13 cellular contexts compared by ENCODE assay signal in genomic region chr2:157260403-157261198, GRCh38. TPM values are rescaled to one million over a fixed set of nuclear protein-coding genes. Genes with fewer than 3 reads are reported as not detected.
DNase-seq lines count a peak whose midpoint lies in the region; ATAC-seq, FAIRE-seq and TF ChIP-seq lines count a peak whose summit lies in the region.
"Had no signal": no experiment of that assay in that cellular context is flagged by ENCODE, and none has a peak within 500 bp of the region (broad histone marks: within the 10 kb centered on the region; RNA-seq: fewer than 3 reads in every experiment).

No MANE protein-coding gene starts in this region.

- no peak for TF ChIP-seq RAD21 in SK-N-SH (IDR thresholded peaks at IDR 0.05; ENCODE audit: low read length)

- H3K18ac ChIP-seq in trophoblast cell (ENCODE audit: low read length) = no peak overlapping the region

- no peak for TF ChIP-seq EP300 in SK-N-SH (IDR thresholded peaks at IDR 0.05; ENCODE audit: borderline replicate concordance in 1 of 2, low read depth in 1 of 2, low read length in 1 of 2)

- WGBS in SK-N-SH (ENCODE audit: low lambda C conversion rate) = 24% methylated on average over 5 of the region's 5 CpGs
- no CpG with 5 or more reads among the region's 5 CpGs for WGBS in trophoblast cell (ENCODE audit: extremely low coverage, insufficient coverage, insufficient read length)
- WGBS in psoas muscle, 3 donors = 70 to 75% (median 71%) methylated on average over 5 of the region's 5 CpGs

- CTCF ChIA-PET in SK-N-SH (lab: Yijun Ruan, JAX) = interaction anchor here (0.9 to 1.1 kb wide), 2 partner anchors 42 kb away, joined by 3 to 4 read pairs; no protein-coding TSS in a partner anchor

- H3K79me2 ChIP-seq in SK-N-SH (ENCODE audit: insufficient read depth) (no peaks in the 10 kb centered on the region), trophoblast cell (ENCODE audit: control insufficient read depth, insufficient read depth, low read length, poor library complexity) (no peaks in the 10 kb centered on the region)

- peaks cover 0 to 3% of the 10 kb centered on the region in 2 experiments; a peak in 2 of 4 replicates for H3K4me1 ChIP-seq in SK-N-SH (ENCODE audit: control insufficient read depth in 1 of 2, insufficient read depth in 2 of 2, low read depth in 1 of 2, low read length in 1 of 2)
- H3K4me1 ChIP-seq in trophoblast cell (ENCODE audit: control insufficient read depth in 1 of 2, insufficient read depth in 2 of 2, low read length in 2 of 2) = peaks cover 9 to 10% of the 10 kb centered on the region in 2 experiments
- H3K4me1 ChIP-seq in psoas muscle = no peaks in the 10 kb centered on the region

- H3K4me2 ChIP-seq in SK-N-SH (peak overlapping the region; percentile 82), trophoblast cell (ENCODE audit: low read length) (no peak overlapping the region)

- no peak overlapping the region for H3K4ac ChIP-seq in trophoblast cell (ENCODE audit: low read depth, low read length)

- H3K14ac ChIP-seq in trophoblast cell (ENCODE audit: low read length) = no peak overlapping the region

- TF ChIP-seq CTCF in SK-N-SH (IDR thresholded peaks at IDR 0.05) (no peak), bronchial epithelial cell (IDR thresholded peaks at IDR 0.05; ENCODE audit: insufficient read depth, low read length, severe bottlenecking) (no peak), psoas muscle (IDR thresholded peaks at IDR 0.05) (no peak)

- no peak for FAIRE-seq in bronchial epithelial cell (lab: Jason Lieb, UNC)

- H3K79me1 ChIP-seq in trophoblast cell (ENCODE audit: low read length) = peaks cover 2% of the 10 kb centered on the region

- no peak overlapping the region for H2AK5ac ChIP-seq in trophoblast cell (ENCODE audit: low read length)

- H2AFZ ChIP-seq in SK-N-SH (ENCODE audit: low read depth) = peak overlapping the region; percentile 74
- H2AFZ ChIP-seq in trophoblast cell (ENCODE audit: insufficient read depth, low read length, poor library complexity) = no peak overlapping the region

- no peak overlapping the region for H2BK5ac ChIP-seq in trophoblast cell (ENCODE audit: low read depth, low read length, poor library complexity)

- no peaks in the 10 kb centered on the region for H3K9me2 ChIP-seq in SK-N-SH

- ATAC-seq in SK-N-SH treated with all-trans-retinoic acid at 6 μM for 48 hours = no peak
- no peak for ATAC-seq in psoas muscle
- no peak for ATAC-seq in HG02798 (IDR thresholded peaks at IDR 0.05; ENCODE audit: poor library complexity, unreplicated experiment)

- no peak overlapping the region for H4K91ac ChIP-seq in trophoblast cell (ENCODE audit: low read depth, low read length)

- peak overlapping the region; percentile 56 for H2BK12ac ChIP-seq in trophoblast cell (ENCODE audit: low read length)

- H3K4me3 ChIP-seq in SK-N-SH (ENCODE audit: low read depth in 2 of 2, low read length in 1 of 2) (peak overlapping the region; percentile 15 to 60; a peak in 3 of 4 replicates), bronchial epithelial cell (ENCODE audit: low read depth, low read length) (peak overlapping the region; percentile 22), trophoblast cell (ENCODE audit: low read depth, low read length) (no peak overlapping the region), psoas muscle (no peak overlapping the region)

- H2BK120ac ChIP-seq in trophoblast cell (ENCODE audit: insufficient read depth, low read length, poor library complexity) = no peak overlapping the region

- no peak overlapping the region for H3K23ac ChIP-seq in trophoblast cell (ENCODE audit: low read length)

- H3K9ac ChIP-seq in SK-N-SH = peak overlapping the region; percentile 42
- no peak overlapping the region for H3K9ac ChIP-seq in trophoblast cell (ENCODE audit: low read length)

- POLR2A ChIA-PET in SK-N-SH (lab: Yijun Ruan, JAX) = no interaction called here

- peaks cover 14% of the 10 kb centered on the region for H3F3A ChIP-seq in SK-N-SH (replicated peaks; ENCODE audit: insufficient read depth)

- H4K20me1 ChIP-seq in SK-N-SH (ENCODE audit: insufficient read depth) = no peaks in the 10 kb centered on the region

- intact Hi-C loops in psoas muscle (cut with DNase I) = no loop called here

- H3K27me3 ChIP-seq in SK-N-SH (ENCODE audit: insufficient read depth) (no peaks in the 10 kb centered on the region), bronchial epithelial cell (ENCODE audit: control insufficient read depth, insufficient read depth, low read length) (no peaks in the 10 kb centered on the region), trophoblast cell (ENCODE audit: insufficient read depth, low read length) (no peaks in the 10 kb centered on the region), psoas muscle (ENCODE audit: insufficient read depth in 3 of 3, low read length in 2 of 3) (no peaks in the 10 kb centered on the region)

- H3K9me3 ChIP-seq in SK-N-SH = no peaks in the 10 kb centered on the region
- H3K9me3 ChIP-seq in trophoblast cell (ENCODE audit: insufficient read depth, low read depth, low read length) = no peaks in the 10 kb centered on the region
- H3K9me3 ChIP-seq in psoas muscle = no peaks in the 10 kb centered on the region

- DNase-seq in SK-N-SH (no peak), OCI-M1 (lab: John Stamatoyannopoulos, UW) (peak; percentile 42), bronchial epithelial cell (ENCODE audit: low read depth) (peak; percentile 28), trophoblast cell (peak in 1 of 2 donors; percentile 55), psoas muscle (no peak)
- DNase-seq in stimulated activated CD4-positive, alpha-beta T cell treated with anti-CD3 and anti-CD28 coated beads, Interleukin-4, amount 100 ng/mL, for 1 hour = no peak
- DNase-seq: activated effector memory CD4-positive, alpha-beta T cell treated with Interleukin-2 at 50 U/mL for 16 hours; effector CD4-positive, alpha-beta T cell; NCI-H526 had no signal

- H4K8ac ChIP-seq in trophoblast cell (ENCODE audit: low read depth, low read length) = no peak overlapping the region

- H3K27ac ChIP-seq in SK-N-SH (ENCODE audit: low read depth in 2 of 2, low read length in 1 of 2) (peak overlapping the region; percentile 67; a peak in 3 of 4 replicates), trophoblast cell (ENCODE audit: low read depth, low read length) (no peak overlapping the region), psoas muscle (no peak overlapping the region)

- no peak overlapping the region for H4K12ac ChIP-seq in trophoblast cell (ENCODE audit: low read depth, low read length)

- H3K36me3 ChIP-seq in SK-N-SH (replicated peaks in 1 of 2; ENCODE audit: control insufficient read depth in 1 of 2, insufficient read depth in 2 of 2, low read length in 1 of 2) (no peaks in the 10 kb centered on the region), bronchial epithelial cell (ENCODE audit: control insufficient read depth, insufficient read depth, low read length) (no peaks in the 10 kb centered on the region), trophoblast cell (ENCODE audit: control insufficient read depth in 1 of 2, insufficient read depth in 2 of 2, low read length in 2 of 2) (no peaks in the 10 kb centered on the region), psoas muscle (ENCODE audit: insufficient read depth in 1 of 2, low read depth in 1 of 2) (no peaks in the 10 kb centered on the region)

TF ChIP-seq in SK-N-SH, 30 proteins besides CTCF, POLR2A, EP300 and RAD21:
- TF ChIP-seq TAF1 (IDR thresholded peaks at IDR 0.05; ENCODE audit: borderline replicate concordance, low read depth, low read length) (no peak), GATA2 (CRISPR knock-in tag; IDR thresholded peaks at IDR 0.05) (no peak), MAX (IDR thresholded peaks at IDR 0.05; ENCODE audit: low read depth) (0 out of 2 replicates have a peak, but pooled peaks have one; percentile 34)

TF ChIP-seq in SK-N-SH treated with all-trans-retinoic acid at 6 μM for 48 hours, 23 proteins besides CTCF, POLR2A, EP300 and RAD21:
- TF ChIP-seq ZNF70 (CRISPR knock-in tag; IDR thresholded peaks at IDR 0.05) = no peak

RNA-seq across cellular contexts. Expression of gene GALNT5, which starts 3.1 kb away (rescaled TPM):
- polyA plus RNA-seq in SK-N-SH (2012; rRNA removed) (10.4 and 15.3 TPM in 2 replicates), psoas muscle (under 1 TPM in 1 of 3 donors, not detected in 2; under 0.01 TPM)
- polyA plus RNA-seq in SK-N-SH (2012; cell fraction: cytosol; rRNA removed) = 14.9 TPM in 2 replicates
- 11.0 and 22.9 TPM in 2 replicates for polyA plus RNA-seq in SK-N-SH (2012; cell fraction: nucleus; rRNA removed)
- total RNA-seq in bronchial epithelial cell (13.6 and 26.1 TPM in 2 replicates), psoas muscle (under 1 TPM in 1 of 4 donors, not detected in 3; 0.06 TPM)
- 0.18 and 0.19 TPM in 2 replicates for polyA plus RNA-seq in trophoblast cell (2013)
- total RNA-seq: A673; T-helper 2 cell treated with Interferon-gamma antibody and Interleukin-4, amounts not matched to agents 100 ng/mL and 5 ng/mL, for 36 hours had no signal

Comparison
In these comparisons a context has a peak if more than half of its experiments do, and no peak if none do; other contexts are left out.
1. DNase-seq: peak in OCI-M1 (single experiment) and bronchial epithelial cell (single experiment); none in SK-N-SH (single experiment), stimulated activated CD4-positive, alpha-beta T cell treated with anti-CD3 and anti-CD28 coated beads, Interleukin-4, amount 100 ng/mL, for 1 hour (single experiment) and psoas muscle (0 of 2).
2. H3K27ac ChIP-seq: peak in SK-N-SH (2 of 2); none in trophoblast cell (single experiment) and psoas muscle (single experiment).
3. H3K4me3 ChIP-seq: peak in SK-N-SH (2 of 2) and bronchial epithelial cell (single experiment); none in trophoblast cell (single experiment) and psoas muscle (single experiment).
4. RNA of gene GALNT5, which starts 3.1 kb away (total RNA-seq): 13.6 to 26.1 TPM in bronchial epithelial cell; 0.06 TPM in psoas muscle; every median in the first group is over 10 times any median in the second.